In the genomic region with DNA sequence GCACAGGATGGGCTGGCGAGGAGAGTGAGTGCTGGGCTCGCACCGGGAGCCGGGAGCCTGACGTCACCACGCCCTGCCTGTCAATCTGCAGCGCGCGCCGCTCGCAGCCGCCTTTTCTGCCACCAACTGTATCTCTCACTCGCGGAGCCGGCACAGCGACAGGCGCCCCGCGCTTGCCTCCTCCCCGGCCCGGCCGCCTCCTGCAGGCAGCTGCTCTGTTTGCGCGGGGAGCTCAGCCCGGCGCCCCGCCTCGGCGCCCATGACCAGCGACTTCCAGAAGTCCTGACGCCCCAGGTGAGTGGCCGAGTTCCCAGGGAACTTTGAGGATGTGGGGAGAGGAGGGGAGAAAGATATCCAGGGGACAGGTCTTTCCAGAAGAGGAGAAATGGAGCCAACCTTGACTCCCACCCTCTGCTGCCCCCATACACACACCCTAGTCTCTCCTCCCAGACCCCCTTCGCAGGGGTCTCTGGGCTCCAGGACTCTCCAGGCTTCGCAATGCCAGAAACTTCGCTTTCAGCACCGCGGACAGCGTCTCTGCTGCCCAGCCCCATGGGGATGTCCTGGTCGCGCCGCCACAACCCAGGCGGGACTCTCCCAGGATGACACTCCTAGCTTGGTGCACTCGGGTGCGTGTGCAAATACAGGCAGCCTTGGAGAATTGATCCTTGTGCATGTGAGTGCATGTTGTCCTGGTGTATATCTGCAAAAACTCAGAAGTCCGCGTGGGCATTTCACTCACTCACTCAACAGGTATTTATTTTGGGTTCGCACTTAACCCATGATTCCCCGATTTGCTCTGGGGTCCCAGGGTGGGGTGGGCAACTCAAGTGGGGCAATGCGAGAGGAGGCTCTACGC, we compare ENCODE assay signal across 8 cellular contexts. TPM values are rescaled to one million over a fixed set of nuclear protein-coding genes. Genes with fewer than 3 reads are reported as not detected.
DNase-seq lines count a peak whose midpoint lies in the region; ATAC-seq and TF ChIP-seq lines count a peak whose summit lies in the region.

Gene GPR6, plus strand, starts transcription at position 138 of the 859 bp plus-strand sequence. CDS start 802 bp downstream, outside the sequence.

- H3K36me3 Mint-ChIP-seq in immature natural killer cell, result peaks cover 0 to 3% (median 0%) of the 10 kb centered on the region in 3 donors

- peaks cover 14% of the 10 kb centered on the region for H3K4me1 ChIP-seq in body of pancreas

- no peak within 1 kb of the TSS for H3K4me3 Mint-ChIP-seq in immature natural killer cell

- H3K27ac Mint-ChIP-seq in immature natural killer cell, result no peak within 1 kb of the TSS

- peaks cover 2 to 32% (median 14%) of the 10 kb centered on the region in 3 donors for H3K27me3 Mint-ChIP-seq in immature natural killer cell (ENCODE audit: low read depth in 3 of 3)

- ATAC-seq in body of pancreas, result peak; percentile 40
- no peak for ATAC-seq in GM19455 (IDR thresholded peaks at IDR 0.05; ENCODE audit: unreplicated experiment)
- no peak for ATAC-seq in GM18519 (IDR thresholded peaks at IDR 0.05; ENCODE audit: low FRiP score, unreplicated experiment)

- peaks cover 0 to 2% of the 10 kb centered on the region in 2 donors for H3K4me1 Mint-ChIP-seq in immature natural killer cell

- no peak within 1 kb of the TSS for H3K27ac ChIP-seq in body of pancreas

- H3K9me3 Mint-ChIP-seq in immature natural killer cell, result no peaks in the 10 kb centered on the region

- no peak for TF ChIP-seq CTCF in LNCaP clone FGC (IDR thresholded peaks at IDR 0.05; ENCODE audit: control insufficient read depth, extremely low read depth, insufficient read depth)
- no peak for TF ChIP-seq CTCF in body of pancreas (IDR thresholded peaks at IDR 0.05)

- no peak for TF ChIP-seq POLR2A in body of pancreas (IDR thresholded peaks at IDR 0.05)

- 4 to 6% methylated on average over 44 to 50 of the region's 50 CpGs for WGBS in body of pancreas, 2 donors

- DNase-seq in EH (ENCODE audit: low read depth), result peak; percentile 65
- peak; percentile 8 for DNase-seq in LNCaP clone FGC (ENCODE audit: low read depth)
- DNase-seq in SHP77 treated with DMSO at 0.1 percent for 48 hours (lab: John Stamatoyannopoulos, UW), result peak; percentile 49
- peak; percentile 51 to 67 (median 59) for DNase-seq in body of pancreas
- peak; percentile 14 to 37 (median 33) for DNase-seq in immature natural killer cell
- DNase-seq in stimulated activated CD4-positive, alpha-beta T cell treated with anti-CD3 and anti-CD28 coated beads, Interleukin-1b, Interleukin-23, amount 100 ng/mL, for 48 hours, result peak; percentile 34

- no peaks in the 10 kb centered on the region for H3K36me3 ChIP-seq in body of pancreas (replicated peaks in 1 of 2; ENCODE audit: insufficient read depth in 1 of 2, low read depth in 2 of 2)

- H3K4me3 ChIP-seq in LNCaP clone FGC (ENCODE audit: low read depth, low read length) (no peak within 1 kb of the TSS), body of pancreas (no peak within 1 kb of the TSS)

- H3K9me3 ChIP-seq in body of pancreas, result no peaks in the 10 kb centered on the region

- H3K27me3 ChIP-seq in body of pancreas, result peaks cover 0 to 23% of the 10 kb centered on the region in 2 donors

- intact Hi-C loops in body of pancreas (cut with DNase I), result no loop called here

RNA-seq across cellular contexts. Expression of gene GPR6, which starts in this region (rescaled TPM):
- total RNA-seq in body of pancreas, result not detected
- polyA plus RNA-seq in immature natural killer cell, result not detected

Comparison
In these comparisons a context has a peak if more than half of its experiments do, and no peak if none do; other contexts are left out.
1. Peak in DNase-seq and ATAC-seq in body of pancreas; RNA of the gene not detected or under 1 TPM.
2. Peak in DNase-seq in immature natural killer cell; RNA of the gene not detected or under 1 TPM.
3. DNase-seq: peak in every context shown above with its lines; median percentile 65 in EH; 59 in body of pancreas; 49 in SHP77 treated with DMSO at 0.1 percent for 48 hours; 34 in stimulated activated CD4-positive, alpha-beta T cell treated with anti-CD3 and anti-CD28 coated beads, Interleukin-1b, Interleukin-23, amount 100 ng/mL, for 48 hours; 33 in immature natural killer cell; 8 in LNCaP clone FGC.